ENCODE assay signal across 15 cellular contexts in genomic region chr2:126975671-126976655, GRCh38.
"Had no signal": no experiment of that assay in that cellular context is flagged by ENCODE, and none has a peak within 500 bp of the region (broad histone marks: within the 10 kb centered on the region; RNA-seq: fewer than 3 reads in every experiment).

No MANE protein-coding gene starts in this region.

- H3K36me3 Mint-ChIP-seq: activated naive CD8-positive, alpha-beta T cell treated with anti-CD3 and anti-CD28 coated beads, Interleukin-2, amount 10 ng/mL, durations not matched to agents 7 days and 5 days; naive B cell; stimulated activated naive B cell treated with anti-CD40 and anti-IgM and Interleukin-4, amounts not matched to agents 10 μg/mL and 1 μg/mL and 100 μg/mL, for 72 hours had no signal

- H3K9me3 ChIP-seq: ascending aorta, lower lobe of right lung, tibial nerve had no signal

- FAIRE-seq: bronchial epithelial cell, endothelial cell of umbilical vein had no signal

- H3K27ac ChIP-seq: ascending aorta, lower lobe of right lung, tibial nerve had no signal

- H3K27me3 ChIP-seq: ascending aorta, tibial nerve had no signal

- H3K4me3 Mint-ChIP-seq: activated CD8-positive, alpha-beta T cell treated with anti-CD3 and anti-CD28 coated beads for 36 hours; activated naive CD8-positive, alpha-beta T cell treated with anti-CD3 and anti-CD28 coated beads, Interleukin-2, amount 10 ng/mL, durations not matched to agents 7 days and 5 days; activated T-cell treated with anti-CD3 and anti-CD28 coated beads, Interleukin-2, amount 50 U/mL, for 72 hours; stimulated activated naive B cell treated with anti-CD40 and anti-IgM and Interleukin-4, amounts not matched to agents 10 μg/mL and 1 μg/mL and 100 μg/mL, for 72 hours; T-helper 2 cell treated with Interferon-gamma antibody and Interleukin-4, amounts not matched to agents 5 μg/mL and 100 μg/mL, for 36 hours had no signal

- H3K4me3 ChIP-seq: ascending aorta, lower lobe of right lung, tibial nerve had no signal

- H3K27ac Mint-ChIP-seq: activated CD8-positive, alpha-beta T cell treated with anti-CD3 and anti-CD28 coated beads for 36 hours; activated naive CD8-positive, alpha-beta T cell treated with anti-CD3 and anti-CD28 coated beads, Interleukin-2, amount 10 ng/mL, durations not matched to agents 7 days and 5 days; activated T-cell treated with anti-CD3 and anti-CD28 coated beads, Interleukin-2, amount 50 U/mL, for 72 hours; stimulated activated naive B cell treated with anti-CD40 and anti-IgM and Interleukin-4, amounts not matched to agents 10 μg/mL and 1 μg/mL and 100 μg/mL, for 72 hours; T-helper 2 cell treated with Interferon-gamma antibody and Interleukin-4, amounts not matched to agents 5 μg/mL and 100 μg/mL, for 36 hours had no signal

- DNase-seq: activated CD8-positive, alpha-beta memory T cell treated with anti-CD3 and anti-CD28 coated beads, Interleukin-2, amount 50 U/mL, for 4 hours; activated CD8-positive, alpha-beta T cell treated with anti-CD3 and anti-CD28 coated beads for 36 hours; activated naive CD8-positive, alpha-beta T cell treated with anti-CD3 and anti-CD28 coated beads, Interleukin-2, amount 10 ng/mL, durations not matched to agents 7 days and 5 days; activated T-cell treated with anti-CD3 and anti-CD28 coated beads, Interleukin-2, amount 50 U/mL, for 72 hours; lower lobe of right lung; naive B cell; nucleus accumbens; stimulated activated CD4-positive, alpha-beta T cell treated with anti-CD3 and anti-CD28 coated beads, Interleukin-2, amount 100 ng/mL, for 24 hours; stimulated activated naive B cell treated with anti-CD40 and anti-IgM and Interleukin-4, amounts not matched to agents 10 μg/mL and 1 μg/mL and 100 μg/mL, for 72 hours had no signal

- ATAC-seq: activated CD8-positive, alpha-beta T cell treated with anti-CD3 and anti-CD28 coated beads for 36 hours; activated T-cell treated with anti-CD3 and anti-CD28 coated beads, Interleukin-2, amount 50 U/mL, for 72 hours; lower lobe of right lung; sciatic nerve; stimulated activated naive B cell treated with anti-CD40 and anti-IgM and Interleukin-4, amounts not matched to agents 10 μg/mL and 1 μg/mL and 100 μg/mL, for 72 hours had no signal

- H3K36me3 ChIP-seq: ascending aorta, lower lobe of right lung, tibial nerve had no signal

- H3K4me1 Mint-ChIP-seq: activated naive CD8-positive, alpha-beta T cell treated with anti-CD3 and anti-CD28 coated beads, Interleukin-2, amount 10 ng/mL, durations not matched to agents 7 days and 5 days had no signal

- H3K9me3 Mint-ChIP-seq: activated CD8-positive, alpha-beta T cell treated with anti-CD3 and anti-CD28 coated beads for 36 hours; activated naive CD8-positive, alpha-beta T cell treated with anti-CD3 and anti-CD28 coated beads, Interleukin-2, amount 10 ng/mL, durations not matched to agents 7 days and 5 days; activated T-cell treated with anti-CD3 and anti-CD28 coated beads, Interleukin-2, amount 50 U/mL, for 72 hours; naive B cell; stimulated activated naive B cell treated with anti-CD40 and anti-IgM and Interleukin-4, amounts not matched to agents 10 μg/mL and 1 μg/mL and 100 μg/mL, for 72 hours; T-helper 2 cell treated with Interferon-gamma antibody and Interleukin-4, amounts not matched to agents 5 μg/mL and 100 μg/mL, for 36 hours had no signal
